In genomic region chr6:6737666-6738065, GRCh38 we compare ENCODE assay signal across 1 cellular context.
TF ChIP-seq lines count a peak whose summit lies in the region.

No MANE protein-coding gene starts in this region.

TF ChIP-seq in H1, 55 proteins besides CTCF, POLR2A, EP300 and RAD21:
- TF ChIP-seq BRCA1 (IDR thresholded peaks at IDR 0.05; ENCODE audit: low read depth, low read length) (no peak), NRF1 (IDR thresholded peaks at IDR 0.05; ENCODE audit: low read depth, low read length) (no peak), CTBP2 (IDR thresholded peaks at IDR 0.05; ENCODE audit: borderline replicate concordance, insufficient read depth, insufficient read length, low read length) (no peak), RBBP5 (IDR thresholded peaks at IDR 0.05; ENCODE audit: borderline replicate concordance, low read depth, low read length) (no peak), POLR2AphosphoS5 (IDR thresholded peaks at IDR 0.05; ENCODE audit: low read depth, low read length) (no peak), E2F6 (IDR thresholded peaks at IDR 0.05) (no peak), EGR1 (IDR thresholded peaks at IDR 0.05; ENCODE audit: borderline replicate concordance, low read depth, low read length) (no peak), CEBPB (IDR thresholded peaks at IDR 0.05; ENCODE audit: low read depth, low read length) (no peak), CBX8 (IDR thresholded peaks at IDR 0.05; ENCODE audit: borderline replicate concordance, low read depth, low read length) (no peak), CREB1 (IDR thresholded peaks at IDR 0.05) (no peak), BACH1 (IDR thresholded peaks at IDR 0.05; ENCODE audit: low read length) (no peak), BCL11A (IDR thresholded peaks at IDR 0.05; ENCODE audit: low read depth in 2 of 2, low read length in 2 of 2) (no peak), KDM5A (IDR thresholded peaks at IDR 0.05; ENCODE audit: low read length) (no peak), SIX5 (IDR thresholded peaks at IDR 0.05; ENCODE audit: low read depth, low read length) (no peak)
TF ChIP-seq in H1: peak in this region for 0.
